In the genomic region with DNA sequence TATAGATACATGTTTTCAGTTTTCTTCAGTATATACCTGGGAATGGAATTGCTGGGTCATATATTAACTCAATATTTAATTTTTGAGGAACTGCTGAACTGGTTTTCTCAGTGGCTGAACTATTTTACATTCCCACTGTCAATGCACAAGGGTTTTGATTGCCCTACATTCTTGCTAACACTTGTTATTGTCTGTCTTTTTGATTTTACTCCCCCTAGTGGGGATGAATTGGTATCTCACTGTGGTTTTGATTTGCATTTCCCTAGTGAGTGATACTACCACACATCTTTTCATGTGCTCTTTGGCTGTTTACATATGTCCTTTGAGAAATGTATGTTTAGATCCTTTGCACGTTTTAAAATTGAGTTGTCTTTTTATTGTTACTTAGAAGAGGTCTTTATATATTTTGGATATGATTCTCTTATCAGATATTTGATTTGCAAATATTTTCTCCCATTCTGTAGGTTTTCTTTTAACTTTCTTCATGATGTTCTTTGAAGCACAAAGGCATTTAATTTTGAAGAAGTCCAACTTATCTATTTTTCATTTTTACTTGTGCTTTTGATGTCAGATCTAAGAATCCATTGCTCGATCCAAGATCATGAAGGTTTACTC, we compare ENCODE assay signal across 8 cellular contexts. TPM values are rescaled to one million over a fixed set of nuclear protein-coding genes. Genes with fewer than 3 reads are reported as not detected.
A peak's percentile ranks its signal among the peaks of the same experiment; 100 is the strongest.
DNase-seq lines count a peak whose midpoint lies in the region; ATAC-seq, FAIRE-seq and TF ChIP-seq lines count a peak whose summit lies in the region.

No MANE protein-coding gene starts in this region.

- H3K9me3 ChIP-seq in astrocyte (ENCODE audit: insufficient read depth, low read depth, low read length), result no peaks in the 10 kb centered on the region
- no peaks in the 10 kb centered on the region for H3K9me3 ChIP-seq in kidney (ENCODE audit: control insufficient read depth in 1 of 2, low read length in 2 of 2)

- no peak overlapping the region for H3K9ac ChIP-seq in astrocyte (ENCODE audit: low read length)
- H3K9ac ChIP-seq in kidney (ENCODE audit: low read length in 2 of 2), result no peak overlapping the region

- no peak overlapping the region for H3K27ac Mint-ChIP-seq in astrocyte (ENCODE audit: unreplicated experiment)

- no peaks in the 10 kb centered on the region for H4K20me1 ChIP-seq in astrocyte (ENCODE audit: insufficient read depth, low read length)

- H3K4me2 ChIP-seq in astrocyte (ENCODE audit: low read length), result no peak overlapping the region

- peaks cover 15% of the 10 kb centered on the region for H3K27me3 Mint-ChIP-seq in astrocyte (ENCODE audit: low read depth, unreplicated experiment)

- no peaks in the 10 kb centered on the region for H3K79me2 ChIP-seq in astrocyte (ENCODE audit: insufficient read depth, low read length)

- H3K4me3 Mint-ChIP-seq in astrocyte (ENCODE audit: unreplicated experiment), result no peak overlapping the region

- intact Hi-C loops in kidney (cut with DNase I), result no loop called here

- peaks cover 4% of the 10 kb centered on the region for H3K9me3 Mint-ChIP-seq in astrocyte (ENCODE audit: unreplicated experiment)

- peak; percentile 55 for ATAC-seq in GM21526 (IDR thresholded peaks at IDR 0.05; ENCODE audit: low FRiP score, unreplicated experiment)
- no peak for ATAC-seq in GM21360 (IDR thresholded peaks at IDR 0.05; ENCODE audit: unreplicated experiment)
- no peak for ATAC-seq in HG02610 (IDR thresholded peaks at IDR 0.05; ENCODE audit: unreplicated experiment)

- FAIRE-seq in astrocyte (lab: Jason Lieb, UNC), result peak; percentile 95
- peak; percentile 47 for FAIRE-seq in kidney (lab: Jason Lieb, UNC)

- H3K4me3 ChIP-seq in astrocyte (ENCODE audit: insufficient read depth, low read depth, low read length), result no peak overlapping the region
- H3K4me3 ChIP-seq in kidney (ENCODE audit: low read length in 2 of 2), result no peak overlapping the region

- DNase-seq in COR-L47 (lab: John Stamatoyannopoulos, UW) (peak; percentile 17), NCI-H226 (peak; percentile 37), astrocyte (ENCODE audit: low read depth) (no peak), kidney (no peak), NCI-H524 treated with DMSO at 0.1 percent for 48 hours (lab: John Stamatoyannopoulos, UW) (no peak)

- no peaks in the 10 kb centered on the region for H3K36me3 Mint-ChIP-seq in astrocyte (ENCODE audit: low read depth, unreplicated experiment)

- no peak overlapping the region for H2AFZ ChIP-seq in astrocyte (ENCODE audit: low read depth, low read length)

- H3K36me3 ChIP-seq in astrocyte (ENCODE audit: insufficient read depth, low read length), result no peaks in the 10 kb centered on the region
- no peaks in the 10 kb centered on the region for H3K36me3 ChIP-seq in kidney (ENCODE audit: control insufficient read depth in 1 of 2, insufficient read depth in 2 of 2, low read length in 2 of 2)

- H3K27me3 ChIP-seq in astrocyte (ENCODE audit: insufficient read depth, low read length), result no peaks in the 10 kb centered on the region

- H3K4me1 Mint-ChIP-seq in astrocyte (ENCODE audit: low read depth, unreplicated experiment), result no peaks in the 10 kb centered on the region

- TF ChIP-seq CTCF in astrocyte (IDR thresholded peaks at IDR 0.05; ENCODE audit: insufficient read depth, low read depth, low read length) (peak; percentile 63), kidney (IDR thresholded peaks at IDR 0.05; ENCODE audit: borderline replicate concordance, extremely low read depth, insufficient read depth) (peak; percentile 49)

- H3K4me1 ChIP-seq in astrocyte (ENCODE audit: insufficient read depth, low read length), result peaks cover 14% of the 10 kb centered on the region
- peaks cover 0 to 3% of the 10 kb centered on the region in 2 donors for H3K4me1 ChIP-seq in kidney (ENCODE audit: control insufficient read depth in 1 of 2, insufficient read depth in 1 of 2, low read depth in 1 of 2, low read length in 2 of 2)

- H3K27ac ChIP-seq in astrocyte (ENCODE audit: low read depth, low read length) (no peak overlapping the region), kidney (ENCODE audit: low read depth in 2 of 2, low read length in 2 of 2) (no peak overlapping the region)

RNA-seq across cellular contexts. Expression of gene ASB1, which starts 36.2 kb away (rescaled TPM):
- total RNA-seq in astrocyte, result 30.6 and 31.7 TPM in 2 replicates
- 28.1 TPM for total RNA-seq in kidney
- polyA plus RNA-seq in kidney (ENCODE audit: insufficient read depth, low read depth, low replicate concordance), result 29.4 TPM

Comparison
In these comparisons a context has a peak if more than half of its experiments do, and no peak if none do; other contexts are left out.
1. DNase-seq: peak in COR-L47 (single experiment) and NCI-H226 (single experiment); none in astrocyte (single experiment), kidney (single experiment) and NCI-H524 treated with DMSO at 0.1 percent for 48 hours (single experiment).